8 cellular contexts compared by ENCODE assay signal in genomic region chr18:63320690-63321265, GRCh38. TPM values are rescaled to one million over a fixed set of nuclear protein-coding genes. Genes with fewer than 3 reads are reported as not detected.
DNase-seq lines count a peak whose midpoint lies in the region; ATAC-seq and TF ChIP-seq lines count a peak whose summit lies in the region.

No MANE protein-coding gene starts in this region.

- H3K27ac Mint-ChIP-seq in activated naive CD4-positive, alpha-beta T cell treated with anti-CD3 and anti-CD28 coated beads, Interleukin-2, amount 50 U/mL, for 72 hours = peak overlapping the region; percentile 93 to 94

- peak in 1 of 2 experiments; percentile 23 for DNase-seq in PC-9
- DNase-seq in activated naive CD4-positive, alpha-beta T cell treated with anti-CD3 and anti-CD28 coated beads, Interleukin-2, amount 50 U/mL, for 72 hours (ENCODE audit: low spot score in 2 of 2) = peak; percentile 46 to 66
- peak; percentile 60 for DNase-seq in left ventricle myocardium superior
- DNase-seq in sciatic nerve (ENCODE audit: low spot score) = peak; percentile 73
- DNase-seq in NCI-H1694 (lab: John Stamatoyannopoulos, UW) = no peak

- no peaks in the 10 kb centered on the region for H4K20me1 ChIP-seq in PC-9 (ENCODE audit: insufficient read depth)

- H3K27ac ChIP-seq in PC-9 = 0 out of 2 replicates have a peak overlapping the region, but pooled peaks have one; percentile 43

- CTCF ChIA-PET in PC-9 (lab: Charles Lee) = no interaction called here

- H3K9me3 Mint-ChIP-seq in activated naive CD4-positive, alpha-beta T cell treated with anti-CD3 and anti-CD28 coated beads, Interleukin-2, amount 50 U/mL, for 72 hours = no peaks in the 10 kb centered on the region

- H3F3A ChIP-seq in PC-9 (ENCODE audit: insufficient read depth, low read depth) = peaks cover 11% of the 10 kb centered on the region; the same call in 1 of the 2 replicates

- no peaks in the 10 kb centered on the region for H3K27me3 ChIP-seq in PC-9 (ENCODE audit: insufficient read depth, low read depth)

- no peaks in the 10 kb centered on the region for H3K9me2 ChIP-seq in PC-9 (ENCODE audit: insufficient read depth)

- intact Hi-C loops in PC-9 (cut with micrococcal nuclease; ENCODE audit: unreplicated experiment) (loop anchor here (1.0 to 10.0 kb wide), 3 partner anchors 165 to 733 kb away; no protein-coding TSS in a partner anchor), left ventricle myocardium superior (cut with micrococcal nuclease) (loop anchor here (5.0 kb wide), 1 partner anchor 193 kb away; no protein-coding TSS in a partner anchor), sciatic nerve (cut with DNase I) (loop anchor here (5.0 kb wide), 1 partner anchor 188 kb away; no protein-coding TSS in a partner anchor)

- H3K36me3 Mint-ChIP-seq in activated naive CD4-positive, alpha-beta T cell treated with anti-CD3 and anti-CD28 coated beads, Interleukin-2, amount 50 U/mL, for 72 hours = peaks cover 34 to 35% of the 10 kb centered on the region in 2 donors

- H3K4me1 ChIP-seq in PC-9 (replicated peaks; ENCODE audit: insufficient read depth) = peaks cover 18% of the 10 kb centered on the region; the same call in 1 of the 2 replicates

- POLR2A ChIA-PET in PC-9 (lab: Charles Lee; ENCODE audit: unreplicated experiment) = no interaction called here

- H3K4me3 ChIP-seq in PC-9 = peak overlapping the region; percentile 60

- no peaks in the 10 kb centered on the region for H3K36me3 ChIP-seq in PC-9 (ENCODE audit: low read depth)

- no peaks in the 10 kb centered on the region for H3K79me2 ChIP-seq in PC-9 (ENCODE audit: low read depth)

- TSS peak; percentile 86 for BruUV-seq in PC-9 (replicated peaks; lab: Mats Ljungman, UMichigan)

- peak overlapping the region; percentile 86 for H2AFZ ChIP-seq in PC-9

- no peaks in the 10 kb centered on the region for H3K9me3 ChIP-seq in PC-9 (ENCODE audit: insufficient read depth, low read depth)

- no peak for TF ChIP-seq CTCF in PC-9 (conservative IDR thresholded peaks at IDR 0.05)

- H3K4me2 ChIP-seq in PC-9 = peak overlapping the region; percentile 87

- ATAC-seq in GM18498 (IDR thresholded peaks at IDR 0.05; ENCODE audit: unreplicated experiment) (peak; percentile 4), HG03103 (IDR thresholded peaks at IDR 0.05; ENCODE audit: low read depth, unreplicated experiment) (peak; percentile 8), left ventricle myocardium superior (peak; percentile 33), sciatic nerve (peak; percentile 32), GM21576 (IDR thresholded peaks at IDR 0.05; ENCODE audit: unreplicated experiment) (no peak)
- ATAC-seq in activated naive CD4-positive, alpha-beta T cell treated with anti-CD3 and anti-CD28 coated beads, Interleukin-2, amount 50 U/mL, for 72 hours = peak; percentile 10 to 17

RNA-seq across cellular contexts. Expression of gene BCL2, which starts 1.2 kb away (rescaled TPM):
- 2.0 TPM in 2 replicates for total RNA-seq in PC-9 (2021)
- total RNA-seq in activated naive CD4-positive, alpha-beta T cell treated with anti-CD3 and anti-CD28 coated beads, Interleukin-2, amount 50 U/mL, for 72 hours = 10 to 100 TPM; 56.5 to 83.5 TPM
- 7.7 TPM for total RNA-seq in left ventricle myocardium superior
- 47.3 TPM for total RNA-seq in sciatic nerve

RNA-seq across cellular contexts. Expression of gene KDSR, which starts 46.2 kb away (rescaled TPM):
- total RNA-seq in PC-9 (2021) (33.8 and 41.7 TPM in 2 replicates), left ventricle myocardium superior (32.9 TPM), sciatic nerve (118 TPM)
- total RNA-seq in activated naive CD4-positive, alpha-beta T cell treated with anti-CD3 and anti-CD28 coated beads, Interleukin-2, amount 50 U/mL, for 72 hours = 10 to 100 TPM; 69.1 to 90.1 TPM
